21 cellular contexts compared by ENCODE assay signal in the genomic region with DNA sequence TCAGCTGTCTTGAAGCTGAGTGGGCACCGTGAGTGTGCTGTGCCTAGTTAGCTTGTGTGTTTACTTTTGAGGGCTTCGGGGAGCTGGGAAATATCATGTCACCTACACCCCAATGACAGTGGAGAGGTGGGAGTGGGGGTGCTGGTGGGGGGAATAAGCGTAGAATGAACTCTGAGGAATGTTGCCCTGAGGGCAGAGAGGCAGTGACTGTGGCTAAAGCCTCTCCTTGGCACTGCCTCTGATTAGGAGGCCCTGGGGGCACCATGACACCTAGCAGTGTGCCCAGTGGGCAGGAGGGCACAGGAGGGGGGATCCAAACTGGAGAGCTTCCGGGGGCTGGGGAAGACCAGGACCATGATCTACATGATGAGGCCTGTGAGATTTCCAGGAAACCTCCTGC. TPM values are rescaled to one million over a fixed set of nuclear protein-coding genes. Genes with fewer than 3 reads are reported as not detected.
A peak's percentile ranks its signal among the peaks of the same experiment; 100 is the strongest.
DNase-seq lines count a peak whose midpoint lies in the region; ATAC-seq and TF ChIP-seq lines count a peak whose summit lies in the region.
"Had no signal": no experiment of that assay in that cellular context is flagged by ENCODE, and none has a peak within 500 bp of the region (broad histone marks: within the 10 kb centered on the region; RNA-seq: fewer than 3 reads in every experiment).

No MANE protein-coding gene starts in this region.

- H3K9me3 ChIP-seq in left ventricle myocardium inferior (replicated peaks) (no peaks in the 10 kb centered on the region), SJCRH30 (replicated peaks) (no peaks in the 10 kb centered on the region), Caco-2 (peaks cover 3% of the 10 kb centered on the region; the same call in 1 of the 2 replicates)
- H3K9me3 ChIP-seq: Peyer's patch had no signal

- no peaks in the 10 kb centered on the region for H3K9me3 Mint-ChIP-seq in Caco-2 (ENCODE audit: unreplicated experiment)

- H3K36me3 Mint-ChIP-seq in Caco-2 (ENCODE audit: insufficient read depth, unreplicated experiment): no peaks in the 10 kb centered on the region

- ATAC-seq in foreskin keratinocyte: peak; percentile 14

- no peak for TF ChIP-seq CTCF in left ventricle myocardium inferior (IDR thresholded peaks at IDR 0.05; ENCODE audit: borderline replicate concordance)
- TF ChIP-seq CTCF in foreskin keratinocyte (conservative IDR thresholded peaks at IDR 0.05): no peak
- TF ChIP-seq CTCF in Caco-2 (IDR thresholded peaks at IDR 0.05; ENCODE audit: insufficient read depth in 1 of 2, low read depth in 1 of 2, low read length in 1 of 2, severe bottlenecking in 1 of 2, unreplicated experiment in 1 of 2): no peak

- CTCF ChIA-PET in Caco-2 (lab: Charles Lee): interaction anchor here (0.7 to 1.2 kb wide), 3 partner anchors 35 to 281 kb away, joined by 3 to 4 read pairs (median 3); no protein-coding TSS in a partner anchor

- H3K27me3 Mint-ChIP-seq in Caco-2 (ENCODE audit: insufficient read depth, unreplicated experiment): no peaks in the 10 kb centered on the region

- H3K4me1 ChIP-seq in left ventricle myocardium inferior: peaks cover 60% of the 10 kb centered on the region
- H3K4me1 ChIP-seq in foreskin keratinocyte: peaks cover 4% of the 10 kb centered on the region
- H3K4me1 ChIP-seq in SJCRH30: peaks cover 14% of the 10 kb centered on the region
- H3K4me1 ChIP-seq in Caco-2: peaks cover 9% of the 10 kb centered on the region

- H3K4me3 Mint-ChIP-seq in Caco-2 (ENCODE audit: unreplicated experiment): no peak overlapping the region

- BruUV-seq in Caco-2 (replicated peaks; lab: Mats Ljungman, UMichigan): no TSS peak

- H3K4me1 Mint-ChIP-seq in Caco-2 (ENCODE audit: low read depth, unreplicated experiment): peaks cover 7% of the 10 kb centered on the region

- H3K36me3 ChIP-seq in left ventricle myocardium inferior: no peaks in the 10 kb centered on the region
- H3K36me3 ChIP-seq in SJCRH30: no peaks in the 10 kb centered on the region
- H3K36me3 ChIP-seq in Caco-2 (ENCODE audit: control insufficient read depth, insufficient read depth, low read length): no peaks in the 10 kb centered on the region
- H3K36me3 ChIP-seq: Peyer's patch had no signal

- H3K27me3 ChIP-seq in left ventricle myocardium inferior (ENCODE audit: low read depth) (no peaks in the 10 kb centered on the region), foreskin keratinocyte (peaks cover 37% of the 10 kb centered on the region), SJCRH30 (no peaks in the 10 kb centered on the region), Caco-2 (replicated peaks; ENCODE audit: control insufficient read depth, insufficient read depth, low read length) (no peaks in the 10 kb centered on the region)
- H3K27me3 ChIP-seq: Peyer's patch had no signal

- H3K4me3 ChIP-seq in left ventricle myocardium inferior (no peak overlapping the region), SJCRH30 (no peak overlapping the region), Caco-2 (ENCODE audit: low read depth, low read length) (no peak overlapping the region)
- H3K4me3 ChIP-seq: Peyer's patch had no signal

- H3K27ac Mint-ChIP-seq in Caco-2 (ENCODE audit: unreplicated experiment): no peak overlapping the region

- H3K27ac ChIP-seq in left ventricle myocardium inferior (replicated peaks) (peak overlapping the region; percentile 81), foreskin keratinocyte (no peak overlapping the region), SJCRH30 (no peak overlapping the region)
- H3K27ac ChIP-seq: Peyer's patch had no signal

- intact Hi-C loops in left ventricle myocardium inferior (cut with micrococcal nuclease): no loop called here
- intact Hi-C loops in cardiac septum (cut with DNase I): no loop called here
- intact Hi-C loops in Caco-2 (cut with micrococcal nuclease; ENCODE audit: unreplicated experiment): no loop called here

- POLR2A ChIA-PET in Caco-2 (lab: Charles Lee): no interaction called here

- DNase-seq in left ventricle myocardium inferior (no peak), cardiac septum (ENCODE audit: low spot score) (no peak), M059J (ENCODE audit: low read depth) (peak; percentile 57), foreskin keratinocyte (peak in 1 of 2 donors; percentile 17), renal cortical epithelial cell (ENCODE audit: low read depth) (peak; percentile 8), SJCRH30 (no peak), Caco-2 (no peak), SKM-1 (lab: John Stamatoyannopoulos, UW; ENCODE audit: unreplicated experiment) (no peak)
- DNase-seq: DMS153, DND-41, Karpas-422, NCI-H1092 treated with DMSO at 0.1 percent for 48 hours, NCI-H1436, NCI-H187, NCI-H2081 treated with DMSO at 0.1 percent for 48 hours, NCI-H2171, NCI-H226, NCI-H510A, Peyer's patch had no signal

RNA-seq across cellular contexts. Expression of gene CACNA1G, which starts 24.8 kb away (rescaled TPM):
- total RNA-seq in left ventricle myocardium inferior (0.58 TPM), cardiac septum (0.13 TPM), foreskin keratinocyte (0.20 and 0.28 TPM in 2 replicates), renal cortical epithelial cell (0.10 TPM in 1 of 2 replicates, not detected in the other), Caco-2 (2022) (1.4 and 1.6 TPM in 2 replicates)
- total RNA-seq in M059J (2014; rRNA removed; shearing (Covaris generic)): 0.15 TPM in 1 of 2 replicates, not detected in the other
- 0.07 and 0.18 TPM in 2 replicates for polyA plus RNA-seq in foreskin keratinocyte
- 3.5 and 4.2 TPM in 2 replicates for total RNA-seq in SJCRH30 (2014; rRNA removed; shearing (Covaris generic))
- total RNA-seq: Peyer's patch had no signal

RNA-seq across cellular contexts. Expression of gene SPATA20, which starts 38.4 kb away (rescaled TPM):
- total RNA-seq in left ventricle myocardium inferior (66.3 TPM), cardiac septum (51.9 TPM), foreskin keratinocyte (33.8 and 53.6 TPM in 2 replicates), renal cortical epithelial cell (59.3 and 62.7 TPM in 2 replicates), Caco-2 (2022) (149 and 176 TPM in 2 replicates)
- total RNA-seq in M059J (2014; rRNA removed; shearing (Covaris generic)): 23.1 and 60.5 TPM in 2 replicates
- polyA plus RNA-seq in foreskin keratinocyte: 25.1 and 46.4 TPM in 2 replicates
- 12.0 and 13.1 TPM in 2 replicates for total RNA-seq in SJCRH30 (2014; rRNA removed; shearing (Covaris generic))

RNA-seq across cellular contexts. Expression of gene ABCC3, which starts 49.3 kb away (rescaled TPM):
- total RNA-seq in left ventricle myocardium inferior (0.88 TPM), cardiac septum (1.9 TPM), foreskin keratinocyte (22.5 and 28.4 TPM in 2 replicates), renal cortical epithelial cell (28.3 and 250 TPM in 2 replicates), Caco-2 (2022) (39.3 and 45.6 TPM in 2 replicates)
- total RNA-seq in M059J (2014; rRNA removed; shearing (Covaris generic)): 9.3 and 13.3 TPM in 2 replicates
- polyA plus RNA-seq in foreskin keratinocyte: 19.7 and 24.1 TPM in 2 replicates
- 0.10 and 0.16 TPM in 2 replicates for total RNA-seq in SJCRH30 (2014; rRNA removed; shearing (Covaris generic))

RNA-seq across cellular contexts. Expression of gene EPN3, which starts 52.8 kb away (rescaled TPM):
- total RNA-seq in left ventricle myocardium inferior: 19.9 TPM
- total RNA-seq in cardiac septum: 8.5 TPM
- 0.74 TPM in 1 of 2 replicates, not detected in the other for total RNA-seq in M059J (2014; rRNA removed; shearing (Covaris generic))
- 124 and 225 TPM in 2 replicates for total RNA-seq in foreskin keratinocyte
- polyA plus RNA-seq in foreskin keratinocyte: 127 and 203 TPM in 2 replicates
- total RNA-seq in renal cortical epithelial cell: 0.17 and 0.99 TPM in 2 replicates
- total RNA-seq in SJCRH30 (2014; rRNA removed; shearing (Covaris generic)): not detected in 2 replicates
- total RNA-seq in Caco-2 (2022): 49.4 and 53.2 TPM in 2 replicates
- total RNA-seq: A172 had no signal
- polyA plus RNA-seq: BJ had no signal

Comparison
In these comparisons a context has a peak if more than half of its experiments do, and no peak if none do; other contexts are left out.
1. DNase-seq: peak in M059J (single experiment) and renal cortical epithelial cell (single experiment); none in left ventricle myocardium inferior (single experiment), cardiac septum (single experiment), SJCRH30 (0 of 2), Caco-2 (0 of 2) and SKM-1 (single experiment).